ENCODE assay signal across 16 cellular contexts in the genomic region with DNA sequence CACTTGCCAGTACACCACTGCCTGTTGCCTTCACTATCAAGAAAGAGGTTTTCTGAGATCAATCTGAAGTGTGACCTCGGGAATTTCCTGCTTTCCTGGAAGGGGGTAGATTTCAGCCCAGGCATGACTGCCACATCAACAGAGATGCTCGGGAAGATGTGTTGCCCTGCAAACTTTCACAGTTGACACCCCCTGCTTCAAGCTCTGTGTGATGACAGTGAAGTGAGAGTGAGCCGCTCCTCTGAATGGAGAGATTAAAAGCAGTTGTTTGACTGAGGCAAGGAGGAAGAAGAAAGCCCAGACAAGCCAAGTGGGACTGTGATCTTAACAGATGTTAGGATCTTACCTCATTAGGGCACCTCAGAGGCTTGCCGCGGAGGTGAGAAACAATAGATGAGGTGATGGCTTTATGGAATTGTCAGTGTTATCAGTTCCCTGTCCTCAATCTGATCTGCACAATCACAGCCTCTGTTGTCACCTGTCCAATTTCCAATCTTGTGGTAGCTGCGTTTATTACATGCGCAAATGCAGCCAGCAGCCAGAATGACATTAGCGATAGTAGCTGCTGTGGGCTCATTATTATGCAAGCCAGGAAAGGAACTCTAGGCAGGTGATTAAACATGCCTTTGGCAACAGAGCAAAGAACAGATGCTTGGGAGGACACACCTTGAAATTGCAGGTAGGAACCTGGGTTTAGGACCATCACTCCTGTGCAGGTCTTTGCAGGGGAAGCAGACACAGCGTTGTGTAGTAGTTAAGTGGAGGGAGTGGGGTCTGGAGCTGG.
DNase-seq lines count a peak whose midpoint lies in the region; ATAC-seq lines count a peak whose summit lies in the region.
"Had no signal": no experiment of that assay in that cellular context is flagged by ENCODE, and none has a peak within 500 bp of the region (broad histone marks: within the 10 kb centered on the region; RNA-seq: fewer than 3 reads in every experiment).

No MANE protein-coding gene starts in this region.

- ATAC-seq in esophagus mucosa: peak; percentile 64
- ATAC-seq in HG03196 (IDR thresholded peaks at IDR 0.05; ENCODE audit: unreplicated experiment): no peak

- DNase-seq in COLO668 (lab: John Stamatoyannopoulos, UW; ENCODE audit: unreplicated experiment) (peak; percentile 37), NCI-H1105 treated with DMSO at 0.1 percent for 48 hours (lab: John Stamatoyannopoulos, UW) (peak; percentile 93), NCI-H526 treated with DMSO at 0.1 percent for 48 hours (lab: John Stamatoyannopoulos, UW) (peak; percentile 51), dedifferentiated amniotic fluid mesenchymal stem cell (ENCODE audit: extremely low spot score) (no peak), RPMI8226 (no peak)
- no peak for DNase-seq in activated CD8-positive, alpha-beta memory T cell treated with anti-CD3 and anti-CD28 coated beads for 24 hours
- DNase-seq: activated CD4-positive, CD25-positive, alpha-beta regulatory T cell; activated effector memory CD4-positive, alpha-beta T cell treated with Interleukin-2 at 50 U/mL for 16 hours; amniotic stem cell; CD4-positive, alpha-beta memory T cell; immature natural killer cell; retina; SHP77; T-helper 2 cell had no signal

Comparison
In these comparisons a context has a peak if more than half of its experiments do, and no peak if none do; other contexts are left out.
1. DNase-seq: peak in COLO668 (single experiment), NCI-H1105 treated with DMSO at 0.1 percent for 48 hours (single experiment) and NCI-H526 treated with DMSO at 0.1 percent for 48 hours (single experiment); none in dedifferentiated amniotic fluid mesenchymal stem cell (single experiment), activated CD8-positive, alpha-beta memory T cell treated with anti-CD3 and anti-CD28 coated beads for 24 hours (single experiment) and RPMI8226 (single experiment).